ENCODE assay signal across 18 cellular contexts in genomic region chrX:134936542-134936941, GRCh38. TPM values are rescaled to one million over a fixed set of nuclear protein-coding genes. Genes with fewer than 3 reads are reported as not detected.
DNase-seq lines count a peak whose midpoint lies in the region; ATAC-seq, FAIRE-seq and TF ChIP-seq lines count a peak whose summit lies in the region.
"Had no signal": no experiment of that assay in that cellular context is flagged by ENCODE, and none has a peak within 500 bp of the region (broad histone marks: within the 10 kb centered on the region; RNA-seq: fewer than 3 reads in every experiment).

No MANE protein-coding gene starts in this region.

- no peak overlapping the region for H2AFZ ChIP-seq in hepatocyte

- in situ Hi-C loops in astrocyte of the cerebellum (cut with HindIII; ENCODE audit: low sequenced_read_pairs), result no loop called here

- no peaks in the 10 kb centered on the region for H3K79me2 ChIP-seq in hepatocyte

- no peak for TF ChIP-seq POLR2A in A549 (IDR thresholded peaks at IDR 0.05; ENCODE audit: low read length)

- CTCF ChIA-PET in A549 (lab: Yijun Ruan, JAX) (interaction anchor here (1.6 kb wide), 1 partner anchor 63 kb away, joined by 5 read pairs; no protein-coding TSS in a partner anchor), HEK293 (lab: Yijun Ruan, JAX) (interaction anchor here (0.6 kb wide), 1 partner anchor 655 kb away, joined by 3 read pairs; no protein-coding TSS in a partner anchor)

- no peak for TF ChIP-seq CTCF in A549 (IDR thresholded peaks at IDR 0.05)
- TF ChIP-seq CTCF in HEK293 (tag by site-specific recombination; IDR thresholded peaks at IDR 0.05), result no peak
- TF ChIP-seq CTCF in astrocyte of the cerebellum (IDR thresholded peaks at IDR 0.05; ENCODE audit: low read depth, low read length, missing control alignments), result no peak
- TF ChIP-seq CTCF in hepatocyte (IDR thresholded peaks at IDR 0.05; ENCODE audit: poor library complexity), result no peak

- TF ChIP-seq RAD21 in A549 (conservative IDR thresholded peaks at IDR 0.05 in 1 of 2, IDR thresholded peaks at IDR 0.05 in 1 of 2), result no peak

- no peaks in the 10 kb centered on the region for H3K36me3 ChIP-seq in HEK293 (ENCODE audit: control insufficient read depth in 2 of 2, insufficient read depth in 1 of 2, low read length in 2 of 2)
- no peaks in the 10 kb centered on the region for H3K36me3 ChIP-seq in hepatocyte (replicated peaks; ENCODE audit: insufficient read depth, low read depth)
- H3K36me3 ChIP-seq: heart left ventricle had no signal

- peaks cover 27% of the 10 kb centered on the region; the same call in 2 of the 3 replicates for H3K4me1 ChIP-seq in A549
- H3K4me1 ChIP-seq in HEK293 (ENCODE audit: control insufficient read depth, insufficient read depth, low read length), result no peaks in the 10 kb centered on the region
- H3K4me1 ChIP-seq in hepatocyte (ENCODE audit: insufficient read depth), result no peaks in the 10 kb centered on the region

- H3K4me3 ChIP-seq in A549 (no peak overlapping the region), HEK293 (ENCODE audit: low read depth, low read length) (no peak overlapping the region), astrocyte of the cerebellum (ENCODE audit: low read depth, low read length) (no peak overlapping the region), hepatocyte (no peak overlapping the region)
- H3K4me3 ChIP-seq: dorsolateral prefrontal cortex, heart left ventricle had no signal

- no peaks in the 10 kb centered on the region for H3K27me3 ChIP-seq in hepatocyte

- H3K9me3 ChIP-seq in A549 (no peaks in the 10 kb centered on the region), HEK293 (ENCODE audit: control insufficient read depth, insufficient read depth, low read depth, low read length) (no peaks in the 10 kb centered on the region), hepatocyte (ENCODE audit: low read depth) (no peaks in the 10 kb centered on the region)
- H3K9me3 ChIP-seq: heart left ventricle had no signal

- WGBS in A549 (ENCODE audit: missing lambda C conversion rate), result 68% methylated on average over 1 of the region's 1 CpG
- WGBS in hepatocyte (ENCODE audit: low lambda C conversion rate, missing lambda C conversion rate), result 22% methylated on average over 1 of the region's 1 CpG

- H4K20me1 ChIP-seq in hepatocyte (ENCODE audit: insufficient read depth, poor library complexity, severe bottlenecking), result no peaks in the 10 kb centered on the region

- H3K9me2 ChIP-seq in hepatocyte (replicated peaks; ENCODE audit: insufficient read depth), result no peaks in the 10 kb centered on the region

- H3K4me2 ChIP-seq in A549 (peak overlapping the region; percentile 47), hepatocyte (no peak overlapping the region)

- no peak for TF ChIP-seq EP300 in A549 (IDR thresholded peaks at IDR 0.05)

- DNase-seq in A549 (ENCODE audit: low read depth in 1 of 2, low spot score in 1 of 2) (peak in 1 of 2 experiments; percentile 29), astrocyte of the cerebellum (ENCODE audit: low read depth) (peak; percentile 34), hepatocyte (ENCODE audit: low spot score) (peak; percentile 17), GM19238 (ENCODE audit: insufficient read length, low spot score) (no peak), NCI-H1105 (lab: John Stamatoyannopoulos, UW) (no peak), GOT3 (lab: John Stamatoyannopoulos, UW) (no peak)
- DNase-seq: DMS79 treated with DMSO at 0.1 percent for 48 hours; dorsolateral prefrontal cortex; heart left ventricle; left ventricle myocardium superior; NCI-H1436 treated with DMSO at 0.1 percent for 48 hours; NCI-H748 treated with DMSO at 0.1 percent for 48 hours; nucleus accumbens; SHP77 treated with DMSO at 0.1 percent for 48 hours; stimulated activated CD8-positive, alpha-beta memory T cell treated with anti-CD3 and anti-CD28 coated beads, Interleukin-4, amount 100 ng/mL, for 48 hours had no signal

- ATAC-seq in A549, result peak in 1 of 2 experiments; percentile 38; a peak in 2 of 6 replicates
- ATAC-seq in GM18858 (IDR thresholded peaks at IDR 0.05; ENCODE audit: unreplicated experiment), result no peak
- ATAC-seq: heart left ventricle, left ventricle myocardium superior had no signal

- H3K27ac ChIP-seq in A549 (peak overlapping the region; percentile 14 to 50; a peak in 3 of 6 replicates), HEK293 (ENCODE audit: extremely low read depth, low read depth, low read length) (no peak overlapping the region), hepatocyte (peak overlapping the region; percentile 65)
- H3K27ac ChIP-seq: dorsolateral prefrontal cortex, VCaP had no signal

- POLR2A ChIA-PET in A549 (lab: Yijun Ruan, JAX) (no interaction called here), HEK293 (lab: Yijun Ruan, JAX) (interaction anchor here (0.7 kb wide), 1 partner anchor 17 kb away, joined by 3 read pairs; no protein-coding TSS in a partner anchor)

- no peak for FAIRE-seq in A549 (lab: Jason Lieb, UNC)

TF ChIP-seq in A549, 52 proteins besides CTCF, POLR2A, EP300 and RAD21:
- TF ChIP-seq MAX (IDR thresholded peaks at IDR 0.05), result no peak
- TF ChIP-seq KDM1A (IDR thresholded peaks at IDR 0.05; ENCODE audit: low read depth), result no peak
TF ChIP-seq in A549: peak in this region for 0.

TF ChIP-seq in HEK293, 187 proteins besides CTCF, POLR2A, EP300 and RAD21:
- TF ChIP-seq YY1 (tag by site-specific recombination; IDR thresholded peaks at IDR 0.05) (no peak), ZNF366 (tag by site-specific recombination; conservative IDR thresholded peaks at IDR 0.05) (peak; percentile 44; the same call in 1 of the 2 replicates), KLF9 (tag by site-specific recombination; IDR thresholded peaks at IDR 0.05; ENCODE audit: low read depth) (no peak), SCRT2 (tag by site-specific recombination; IDR thresholded peaks at IDR 0.05) (peak; percentile 16; the same call in 1 of the 2 replicates)
- TF ChIP-seq, protein P1, sequence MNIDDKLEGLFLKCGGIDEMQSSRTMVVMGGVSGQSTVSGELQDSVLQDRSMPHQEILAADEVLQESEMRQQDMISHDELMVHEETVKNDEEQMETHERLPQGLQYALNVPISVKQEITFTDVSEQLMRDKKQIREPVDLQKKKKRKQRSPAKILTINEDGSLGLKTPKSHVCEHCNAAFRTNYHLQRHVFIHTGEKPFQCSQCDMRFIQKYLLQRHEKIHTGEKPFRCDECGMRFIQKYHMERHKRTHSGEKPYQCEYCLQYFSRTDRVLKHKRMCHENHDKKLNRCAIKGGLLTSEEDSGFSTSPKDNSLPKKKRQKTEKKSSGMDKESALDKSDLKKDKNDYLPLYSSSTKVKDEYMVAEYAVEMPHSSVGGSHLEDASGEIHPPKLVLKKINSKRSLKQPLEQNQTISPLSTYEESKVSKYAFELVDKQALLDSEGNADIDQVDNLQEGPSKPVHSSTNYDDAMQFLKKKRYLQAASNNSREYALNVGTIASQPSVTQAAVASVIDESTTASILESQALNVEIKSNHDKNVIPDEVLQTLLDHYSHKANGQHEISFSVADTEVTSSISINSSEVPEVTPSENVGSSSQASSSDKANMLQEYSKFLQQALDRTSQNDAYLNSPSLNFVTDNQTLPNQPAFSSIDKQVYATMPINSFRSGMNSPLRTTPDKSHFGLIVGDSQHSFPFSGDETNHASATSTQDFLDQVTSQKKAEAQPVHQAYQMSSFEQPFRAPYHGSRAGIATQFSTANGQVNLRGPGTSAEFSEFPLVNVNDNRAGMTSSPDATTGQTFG (tag by site-specific recombination; IDR thresholded peaks at IDR 0.05; ENCODE audit: borderline replicate concordance), result no peak

RNA-seq across cellular contexts. Expression of gene MOSPD1, which starts 21.5 kb away (rescaled TPM):
- polyA plus RNA-seq in A549 (2011; rRNA removed) (19.9 and 30.6 TPM in 2 replicates), A549 (2017; fragmentation: RNase III; extraction: RNeasy Plus Mini Kit Qiagen cat#74134 plus additional on column Dnase treatment) (15.6 to 17.9 TPM (median 17.8 TPM) in 3 replicates), hepatocyte (31.3 and 32.3 TPM in 2 replicates)
- 3.2 and 3.4 TPM in 2 replicates for polyA plus RNA-seq in A549 (2012; cell fraction: cytosol; rRNA removed)
- polyA plus RNA-seq in A549 (2012; cell fraction: nucleus; rRNA removed), result 1.2 and 1.6 TPM in 2 replicates
- 7.6 and 8.9 TPM in 2 replicates for polyA minus RNA-seq in A549 (2011; rRNA and poly(A)+ RNA removed)
- total RNA-seq in hepatocyte, result 36.6 and 53.0 TPM in 2 replicates

RNA-seq across cellular contexts. Expression of gene SMIM10, which starts 54.2 kb away (rescaled TPM):
- not detected in 2 replicates for polyA plus RNA-seq in A549 (2011; rRNA removed)
- polyA plus RNA-seq in A549 (2012; cell fraction: cytosol; rRNA removed), result 0.04 and 0.07 TPM in 2 replicates
- polyA plus RNA-seq in A549 (2012; cell fraction: nucleus; rRNA removed), result 0.07 TPM in 1 of 2 replicates, not detected in the other
- polyA plus RNA-seq in A549 (2017; fragmentation: RNase III; extraction: RNeasy Plus Mini Kit Qiagen cat#74134 plus additional on column Dnase treatment), result 0.14 to 0.26 TPM (median 0.26 TPM) in 3 replicates
- not detected in 2 replicates for polyA minus RNA-seq in A549 (2011; rRNA and poly(A)+ RNA removed)
- total RNA-seq in hepatocyte, result 3.2 and 4.4 TPM in 2 replicates
- polyA plus RNA-seq in hepatocyte, result 2.6 and 3.4 TPM in 2 replicates

Comparison
In these comparisons a context has a peak if more than half of its experiments do, and no peak if none do; other contexts are left out.
1. DNase-seq: peak in astrocyte of the cerebellum (single experiment) and hepatocyte (single experiment); none in GM19238 (single experiment), NCI-H1105 (single experiment) and GOT3 (single experiment).